Comparison of ENCODE assay signal across 8 cellular contexts in genomic region chrX:40157228-40158035, GRCh38. TPM values are rescaled to one million over a fixed set of nuclear protein-coding genes. Genes with fewer than 3 reads are reported as not detected.
DNase-seq lines count a peak whose midpoint lies in the region; ATAC-seq, FAIRE-seq and TF ChIP-seq lines count a peak whose summit lies in the region.

No MANE protein-coding gene starts in this region.

- intact Hi-C loops in ascending aorta (cut with DNase I): loop anchor here (5.0 kb wide), 1 partner anchor 425 kb away; no protein-coding TSS in a partner anchor
- intact Hi-C loops in tibial artery (cut with DNase I; ENCODE audit: low total_unique reads): loop anchor here (5.0 kb wide), 1 partner anchor 345 kb away; no protein-coding TSS in a partner anchor

- DNase-seq in activated naive CD4-positive, alpha-beta T cell (lab: John Stamatoyannopoulos, UW): no peak
- DNase-seq in ascending aorta (ENCODE audit: low spot score in 2 of 2): no peak
- DNase-seq in lung (ENCODE audit: low spot score): no peak
- no peak for DNase-seq in tibial artery
- DNase-seq in C1 segment of cervical spinal cord (lab: John Stamatoyannopoulos, UW): no peak
- DNase-seq in amygdala (lab: John Stamatoyannopoulos, UW): no peak
- no peak for DNase-seq in HTR-8/SVneo (ENCODE audit: insufficient read length, low spot score)

- no peak overlapping the region for H3K27ac Mint-ChIP-seq in activated naive CD4-positive, alpha-beta T cell treated with anti-CD3 and anti-CD28 coated beads, Interleukin-2, amount 50 U/mL, for 24 hours

- H3K36me3 Mint-ChIP-seq in activated naive CD4-positive, alpha-beta T cell treated with anti-CD3 and anti-CD28 coated beads, Interleukin-2, amount 50 U/mL, for 24 hours: no peaks in the 10 kb centered on the region

- H3K4me1 ChIP-seq in ascending aorta (peaks cover 9% of the 10 kb centered on the region in 2 donors), lung (ENCODE audit: control insufficient read depth in 2 of 2, insufficient read depth in 2 of 2, low read length in 2 of 2) (peaks cover 0 to 3% of the 10 kb centered on the region in 2 donors), tibial artery (peaks cover 0 to 33% (median 11%) of the 10 kb centered on the region in 4 donors)

- H3K4me1 Mint-ChIP-seq in activated naive CD4-positive, alpha-beta T cell treated with anti-CD3 and anti-CD28 coated beads, Interleukin-2, amount 50 U/mL, for 24 hours: peaks cover 12% of the 10 kb centered on the region

- TF ChIP-seq CTCF in ascending aorta (IDR thresholded peaks at IDR 0.05): no peak
- no peak for TF ChIP-seq CTCF in lung (IDR thresholded peaks at IDR 0.05; ENCODE audit: control extremely low read depth, extremely low read depth)
- TF ChIP-seq CTCF in tibial artery (IDR thresholded peaks at IDR 0.05): no peak

- no peaks in the 10 kb centered on the region for H3K27me3 Mint-ChIP-seq in activated naive CD4-positive, alpha-beta T cell treated with anti-CD3 and anti-CD28 coated beads, Interleukin-2, amount 50 U/mL, for 24 hours

- H3K4me3 ChIP-seq in ascending aorta (peak overlapping the region; percentile 50 to 58), lung (peak overlapping the region; percentile 35), tibial artery (peak overlapping the region; percentile 53 to 60)

- WGBS in lung, 2 donors: 46 to 69% methylated on average over 15 of the region's 15 CpGs

- H3K36me3 ChIP-seq in ascending aorta (no peaks in the 10 kb centered on the region), lung (ENCODE audit: control insufficient read depth in 2 of 2, insufficient read depth in 2 of 2, low read length in 2 of 2) (no peaks in the 10 kb centered on the region), tibial artery (no peaks in the 10 kb centered on the region)

- H3K9me3 ChIP-seq in ascending aorta (no peaks in the 10 kb centered on the region), lung (ENCODE audit: control insufficient read depth in 2 of 2, insufficient read depth in 1 of 2, low read length in 1 of 2) (peaks cover 0 to 2% of the 10 kb centered on the region in 2 donors), tibial artery (no peaks in the 10 kb centered on the region)

- no peaks in the 10 kb centered on the region for H3K9me3 Mint-ChIP-seq in activated naive CD4-positive, alpha-beta T cell treated with anti-CD3 and anti-CD28 coated beads, Interleukin-2, amount 50 U/mL, for 24 hours

- peak overlapping the region; percentile 51 for H3K4me3 Mint-ChIP-seq in activated naive CD4-positive, alpha-beta T cell treated with anti-CD3 and anti-CD28 coated beads, Interleukin-2, amount 50 U/mL, for 24 hours

- H3K27me3 ChIP-seq in ascending aorta: peaks cover 8% of the 10 kb centered on the region
- peaks cover 4% of the 10 kb centered on the region for H3K27me3 ChIP-seq in lung (ENCODE audit: control insufficient read depth, insufficient read depth)
- no peaks in the 10 kb centered on the region for H3K27me3 ChIP-seq in tibial artery

- no peak for FAIRE-seq in HTR-8/SVneo (lab: Jason Lieb, UNC)

- no peak for ATAC-seq in lung (ENCODE audit: insufficient read depth, low FRiP score)

- H3K27ac ChIP-seq in ascending aorta: peak overlapping the region; percentile 60 to 67
- H3K27ac ChIP-seq in lung (ENCODE audit: low read depth in 1 of 2, low read length in 1 of 2): peak overlapping the region; percentile 75 to 79
- peak overlapping the region; percentile 76 to 85 for H3K27ac ChIP-seq in tibial artery

RNA-seq across cellular contexts. Expression of gene BCOR, which starts 59.7 kb away (rescaled TPM):
- total RNA-seq in ascending aorta (26.7 TPM), lung (10 to 100 TPM; 18.8 to 67.2 TPM)
- polyA plus RNA-seq in lung: 10 to 100 TPM; 10.8 to 13.1 TPM
